ENCODE assay signal across 22 cellular contexts in the genomic region with DNA sequence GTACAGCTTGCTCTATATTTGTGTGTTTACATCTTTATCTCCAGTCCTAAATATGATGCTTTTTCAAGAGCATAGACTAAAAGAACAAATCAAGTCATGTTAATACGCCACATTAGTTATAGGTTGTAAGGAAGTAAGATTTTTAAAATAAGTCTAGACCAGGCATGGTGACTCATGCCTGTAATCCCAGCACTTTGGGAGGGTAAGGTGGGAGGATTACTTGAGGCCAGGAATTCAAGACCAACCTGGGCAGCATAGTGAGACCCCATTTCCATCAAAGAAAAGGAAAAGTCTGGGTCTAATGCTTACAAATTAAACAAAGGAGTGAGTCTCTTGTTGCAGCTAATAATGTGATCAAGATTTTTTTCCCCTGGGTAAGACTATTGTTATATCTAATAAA.
DNase-seq lines count a peak whose midpoint lies in the region; ATAC-seq and TF ChIP-seq lines count a peak whose summit lies in the region.
"Had no signal": no experiment of that assay in that cellular context is flagged by ENCODE, and none has a peak within 500 bp of the region (broad histone marks: within the 10 kb centered on the region; RNA-seq: fewer than 3 reads in every experiment).

No MANE protein-coding gene starts in this region.

- DNase-seq in left ventricle myocardium inferior (no peak), left ventricle myocardium superior (no peak), epithelial cell of prostate (ENCODE audit: low read depth, low spot score) (no peak), vagina (ENCODE audit: extremely low spot score in 2 of 2) (no peak), DMS79 (lab: John Stamatoyannopoulos, UW) (no peak)
- no peak for DNase-seq in activated effector memory CD4-positive, alpha-beta T cell treated with Interleukin-2 at 50 U/mL for 16 hours
- DNase-seq in stimulated activated naive CD8-positive, alpha-beta T cell treated with anti-CD3 and anti-CD28 coated beads, Interleukin-15, Interleukin-2, amounts not matched to agents 100 U/mL and 50 U/mL, for 24 hours, result no peak
- DNase-seq: activated CD4-positive, alpha-beta T cell treated with anti-CD3 and anti-CD28 coated beads, Interleukin-2, amount 10 ng/mL, durations not matched to agents 24 days and 14 days; anterior cingulate cortex; Calu3; caudate nucleus; DND-41; gastrocnemius medialis; mesendoderm; NCI-H146; NCI-H774; stimulated activated CD4-positive, alpha-beta T cell treated with anti-CD3 and anti-CD28 coated beads, Interleukin-4, amount 100 ng/mL, for 4 hours; substantia nigra; T-cell; WERI-Rb-1 had no signal

- peaks cover 86% of the 10 kb centered on the region for H3K4me1 ChIP-seq in left ventricle myocardium inferior
- H3K4me1 ChIP-seq in rectal smooth muscle tissue (ENCODE audit: control insufficient read depth, insufficient read depth, low read length), result peaks cover 62% of the 10 kb centered on the region
- H3K4me1 ChIP-seq in vagina, result peaks cover 69% of the 10 kb centered on the region

- H3K9me3 ChIP-seq in left ventricle myocardium inferior (replicated peaks) (no peaks in the 10 kb centered on the region), vagina (no peaks in the 10 kb centered on the region)
- H3K9me3 ChIP-seq: gastrocnemius medialis, HAP-1 had no signal

- H3K4me3 ChIP-seq in left ventricle myocardium inferior, result no peak overlapping the region
- no peak overlapping the region for H3K4me3 ChIP-seq in rectal smooth muscle tissue (ENCODE audit: low read length)
- H3K4me3 ChIP-seq in vagina, result no peak overlapping the region
- H3K4me3 ChIP-seq: gastrocnemius medialis, HAP-1 had no signal

- H3K27ac ChIP-seq in left ventricle myocardium inferior (replicated peaks) (peak overlapping the region; percentile 67), epithelial cell of prostate (peak overlapping the region; percentile 90), rectal smooth muscle tissue (ENCODE audit: low read depth, low read length) (peak overlapping the region; percentile 64), vagina (peak overlapping the region; percentile 70)
- H3K27ac ChIP-seq: gastrocnemius medialis, WERI-Rb-1 had no signal

- no peak for ATAC-seq in left ventricle myocardium superior
- no peak for ATAC-seq in stimulated activated naive CD8-positive, alpha-beta T cell treated with anti-CD3 and anti-CD28 coated beads, Interleukin-15, Interleukin-2, amounts not matched to agents 100 U/mL and 50 U/mL, for 24 hours
- ATAC-seq: gastrocnemius medialis, T-cell had no signal

- H3K27me3 ChIP-seq in left ventricle myocardium inferior (ENCODE audit: low read depth) (no peaks in the 10 kb centered on the region), rectal smooth muscle tissue (ENCODE audit: control insufficient read depth, insufficient read depth, low read length) (no peaks in the 10 kb centered on the region), vagina (no peaks in the 10 kb centered on the region)
- H3K27me3 ChIP-seq: gastrocnemius medialis had no signal

- H3K9ac ChIP-seq in rectal smooth muscle tissue (ENCODE audit: low read length), result no peak overlapping the region

- TF ChIP-seq CTCF in left ventricle myocardium inferior (IDR thresholded peaks at IDR 0.05; ENCODE audit: borderline replicate concordance) (no peak), vagina (IDR thresholded peaks at IDR 0.05) (no peak)

- intact Hi-C loops in left ventricle myocardium inferior (cut with micrococcal nuclease), result no loop called here
- intact Hi-C loops in left ventricle myocardium superior (cut with micrococcal nuclease), result no loop called here
- intact Hi-C loops in vagina (cut with DNase I), result no loop called here

- H3K36me3 ChIP-seq in left ventricle myocardium inferior, result peaks cover 27% of the 10 kb centered on the region
- H3K36me3 ChIP-seq in rectal smooth muscle tissue (ENCODE audit: control insufficient read depth, insufficient read depth, low read length), result peaks cover 4% of the 10 kb centered on the region
- peaks cover 0 to 18% of the 10 kb centered on the region in 2 donors for H3K36me3 ChIP-seq in vagina
- H3K36me3 ChIP-seq: gastrocnemius medialis, HAP-1 had no signal

- no peak for TF ChIP-seq POLR2A in vagina (IDR thresholded peaks at IDR 0.05)
